11 cellular contexts compared by ENCODE assay signal in genomic region chr9:15349892-15350761, GRCh38. TPM values are rescaled to one million over a fixed set of nuclear protein-coding genes. Genes with fewer than 3 reads are reported as not detected.
DNase-seq lines count a peak whose midpoint lies in the region; TF ChIP-seq lines count a peak whose summit lies in the region.
"Had no signal": no experiment of that assay in that cellular context is flagged by ENCODE, and none has a peak within 500 bp of the region (broad histone marks: within the 10 kb centered on the region; RNA-seq: fewer than 3 reads in every experiment).

No MANE protein-coding gene starts in this region.

- intact Hi-C loops in adrenal gland (cut with DNase I), result no loop called here
- intact Hi-C loops in Caco-2 (cut with micrococcal nuclease; ENCODE audit: unreplicated experiment), result no loop called here

- H3K4me1 ChIP-seq in adrenal gland (replicated peaks in 1 of 2) (no peaks in the 10 kb centered on the region), Caco-2 (peaks cover 2% of the 10 kb centered on the region; the same call in 1 of the 2 replicates)
- H3K4me1 ChIP-seq: body of pancreas, heart right ventricle had no signal

- TF ChIP-seq POLR2A in NB4 (IDR thresholded peaks at IDR 0.05; ENCODE audit: extremely low read depth, insufficient read length) (no peak), adrenal gland (IDR thresholded peaks at IDR 0.05) (no peak)

- no peak for TF ChIP-seq CTCF in NB4 (IDR thresholded peaks at IDR 0.05; ENCODE audit: low read depth, low read length)
- TF ChIP-seq CTCF in adrenal gland (IDR thresholded peaks at IDR 0.05), result no peak
- no peak for TF ChIP-seq CTCF in Caco-2 (IDR thresholded peaks at IDR 0.05; ENCODE audit: insufficient read depth in 1 of 2, low read depth in 1 of 2, low read length in 1 of 2, severe bottlenecking in 1 of 2, unreplicated experiment in 1 of 2)

- H3K27me3 ChIP-seq in adrenal gland, result no peaks in the 10 kb centered on the region
- no peaks in the 10 kb centered on the region for H3K27me3 ChIP-seq in Caco-2 (replicated peaks; ENCODE audit: control insufficient read depth, insufficient read depth, low read length)
- H3K27me3 ChIP-seq: body of pancreas, heart right ventricle had no signal

- H3K9me3 Mint-ChIP-seq in Caco-2 (ENCODE audit: unreplicated experiment), result no peaks in the 10 kb centered on the region

- H3K9me3 ChIP-seq in adrenal gland (replicated peaks in 1 of 3) (no peaks in the 10 kb centered on the region), Caco-2 (no peaks in the 10 kb centered on the region)
- H3K9me3 ChIP-seq: body of pancreas, heart right ventricle had no signal

- H3K27ac ChIP-seq in adrenal gland, result no peak overlapping the region
- H3K27ac ChIP-seq: body of pancreas, heart right ventricle had no signal

- DNase-seq in NCI-H2227 (lab: John Stamatoyannopoulos, UW; ENCODE audit: unreplicated experiment) (peak; percentile 9), NCI-H2227 treated with DMSO at 0.1 percent for 48 hours (lab: John Stamatoyannopoulos, UW) (no peak), NB4 (ENCODE audit: low read depth) (peak; percentile 29), adrenal gland (peak in 5 of 7 donors; percentile 17 to 59 (median 43)), Caco-2 (no peak)
- peak; percentile 13 for DNase-seq in stimulated activated CD4-positive, alpha-beta T cell treated with anti-CD3 and anti-CD28 coated beads, Interleukin-1b, Interleukin-23, amount 100 ng/mL, for 48 hours
- DNase-seq in stimulated activated naive CD4-positive, alpha-beta T cell treated with Interleukin-2 at 50 U/mL for 16 hours (lab: John Stamatoyannopoulos, UW), result no peak
- DNase-seq in activated effector memory CD4-positive, alpha-beta T cell treated with anti-CD3 and anti-CD28 coated beads, Interleukin-2, amount 50 U/mL, for 16 hours, result no peak
- DNase-seq: activated CD4-positive, CD25-positive, alpha-beta regulatory T cell; heart right ventricle had no signal

- H3K36me3 ChIP-seq in adrenal gland (replicated peaks in 1 of 2), result no peaks in the 10 kb centered on the region
- no peaks in the 10 kb centered on the region for H3K36me3 ChIP-seq in Caco-2 (ENCODE audit: control insufficient read depth, insufficient read depth, low read length)
- H3K36me3 ChIP-seq: heart right ventricle had no signal

- BruUV-seq in Caco-2 (replicated peaks; lab: Mats Ljungman, UMichigan), result no TSS peak

- H3K27me3 Mint-ChIP-seq in Caco-2 (ENCODE audit: insufficient read depth, unreplicated experiment), result no peaks in the 10 kb centered on the region

- peaks cover 20% of the 10 kb centered on the region for H3K4me1 Mint-ChIP-seq in Caco-2 (ENCODE audit: low read depth, unreplicated experiment)

- WGBS in adrenal gland, 4 donors, result 64 to 68% (median 66%) methylated on average over 7 of the region's 7 CpGs

- H3K4me3 ChIP-seq in NB4 (ENCODE audit: low read depth, low read length), result no peak overlapping the region
- H3K4me3 ChIP-seq in adrenal gland, result no peak overlapping the region
- no peak overlapping the region for H3K4me3 ChIP-seq in Caco-2 (ENCODE audit: low read depth, low read length)
- H3K4me3 ChIP-seq: body of pancreas, heart right ventricle had no signal

- no peak overlapping the region for H3K27ac Mint-ChIP-seq in Caco-2 (ENCODE audit: unreplicated experiment)

- no peaks in the 10 kb centered on the region for H3K36me3 Mint-ChIP-seq in Caco-2 (ENCODE audit: insufficient read depth, unreplicated experiment)

- POLR2A ChIA-PET in Caco-2 (lab: Charles Lee), result no interaction called here

- CTCF ChIA-PET in Caco-2 (lab: Charles Lee), result no interaction called here

- H3K4me3 Mint-ChIP-seq in Caco-2 (ENCODE audit: unreplicated experiment), result no peak overlapping the region

RNA-seq across cellular contexts. Expression of gene TTC39B, which starts 43.1 kb away (rescaled TPM):
- total RNA-seq in adrenal gland (10 to 100 TPM in 6 of 8 donors, 1 to 10 TPM in 2; 7.3 to 14.4 (median 12.8) TPM), Caco-2 (2022) (6.9 and 7.6 TPM in 2 replicates)
- 1 to 10 TPM; 3.7 to 6.8 (median 4.9) TPM for polyA plus RNA-seq in adrenal gland

Comparison
In these comparisons a context has a peak if more than half of its experiments do, and no peak if none do; other contexts are left out.
1. DNase-seq: peak in NCI-H2227 (single experiment), NB4 (single experiment), adrenal gland (5 of 7) and stimulated activated CD4-positive, alpha-beta T cell treated with anti-CD3 and anti-CD28 coated beads, Interleukin-1b, Interleukin-23, amount 100 ng/mL, for 48 hours (single experiment); none in NCI-H2227 treated with DMSO at 0.1 percent for 48 hours (single experiment), stimulated activated naive CD4-positive, alpha-beta T cell treated with Interleukin-2 at 50 U/mL for 16 hours (single experiment), activated effector memory CD4-positive, alpha-beta T cell treated with anti-CD3 and anti-CD28 coated beads, Interleukin-2, amount 50 U/mL, for 16 hours (single experiment) and Caco-2 (0 of 2).